1 cellular context compared by ENCODE assay signal in genomic region chr5:146388418-146388817, GRCh38.
TF ChIP-seq lines count a peak whose summit lies in the region.

No MANE protein-coding gene starts in this region.

TF ChIP-seq in IMR-90, 13 proteins besides CTCF, POLR2A, EP300 and RAD21:
- TF ChIP-seq MXI1 (IDR thresholded peaks at IDR 0.05; ENCODE audit: borderline replicate concordance, low read depth, low read length) = no peak
- TF ChIP-seq FOS (IDR thresholded peaks at IDR 0.05; ENCODE audit: low read depth, low read length) = no peak
